1 cellular context compared by ENCODE assay signal in the genomic region with DNA sequence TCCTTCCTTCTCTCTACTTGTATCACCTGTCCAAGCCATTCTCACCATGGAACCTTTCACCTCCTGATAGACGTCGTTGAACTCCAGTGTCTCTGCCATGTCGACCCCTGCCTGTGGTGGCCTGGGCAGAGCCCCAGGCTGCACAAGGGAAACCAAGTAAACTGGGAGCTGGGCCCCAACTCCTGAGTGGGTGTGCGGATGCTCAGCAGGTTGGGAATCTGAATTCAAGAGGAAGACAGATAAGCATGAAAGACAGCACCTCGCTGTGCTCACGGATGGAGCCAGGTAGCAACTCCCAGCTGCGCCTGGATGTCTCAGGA.
TF ChIP-seq lines count a peak whose summit lies in the region.

No MANE protein-coding gene starts in this region.

TF ChIP-seq in HepG2, 621 proteins besides CTCF, POLR2A, EP300 and RAD21:
- TF ChIP-seq HES4 (CRISPR knock-in tag; IDR thresholded peaks at IDR 0.05; ENCODE audit: borderline replicate concordance) (no peak), KDM5B (CRISPR knock-in tag; IDR thresholded peaks at IDR 0.05; ENCODE audit: borderline replicate concordance) (0 out of 2 replicates have a peak, but pooled peaks have one; percentile 2), ZNF382 (CRISPR knock-in tag; IDR thresholded peaks at IDR 0.05; ENCODE audit: borderline replicate concordance) (no peak), SMAD3 (CRISPR knock-in tag; IDR thresholded peaks at IDR 0.05) (0 out of 2 replicates have a peak, but pooled peaks have one; percentile 11), BORCS8-MEF2B (CRISPR knock-in tag; IDR thresholded peaks at IDR 0.05) (0 out of 2 replicates have a peak, but pooled peaks have one; percentile 11), RXRA (CRISPR knock-in tag; IDR thresholded peaks at IDR 0.05) (0 out of 2 replicates have a peak, but pooled peaks have one; percentile 59), ZNF792 (CRISPR knock-in tag; IDR thresholded peaks at IDR 0.05) (0 out of 2 replicates have a peak, but pooled peaks have one; percentile 6)
- TF ChIP-seq, protein P1, sequence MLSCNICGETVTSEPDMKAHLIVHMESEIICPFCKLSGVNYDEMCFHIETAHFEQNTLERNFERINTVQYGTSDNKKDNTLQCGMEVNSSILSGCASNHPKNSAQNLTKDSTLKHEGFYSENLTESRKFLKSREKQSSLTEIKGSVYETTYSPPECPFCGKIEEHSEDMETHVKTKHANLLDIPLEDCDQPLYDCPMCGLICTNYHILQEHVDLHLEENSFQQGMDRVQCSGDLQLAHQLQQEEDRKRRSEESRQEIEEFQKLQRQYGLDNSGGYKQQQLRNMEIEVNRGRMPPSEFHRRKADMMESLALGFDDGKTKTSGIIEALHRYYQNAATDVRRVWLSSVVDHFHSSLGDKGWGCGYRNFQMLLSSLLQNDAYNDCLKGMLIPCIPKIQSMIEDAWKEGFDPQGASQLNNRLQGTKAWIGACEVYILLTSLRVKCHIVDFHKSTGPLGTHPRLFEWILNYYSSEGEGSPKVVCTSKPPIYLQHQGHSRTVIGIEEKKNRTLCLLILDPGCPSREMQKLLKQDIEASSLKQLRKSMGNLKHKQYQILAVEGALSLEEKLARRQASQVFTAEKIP (CRISPR knock-in tag; IDR thresholded peaks at IDR 0.05; ENCODE audit: borderline replicate concordance) = no peak
- TF ChIP-seq, protein P2, sequence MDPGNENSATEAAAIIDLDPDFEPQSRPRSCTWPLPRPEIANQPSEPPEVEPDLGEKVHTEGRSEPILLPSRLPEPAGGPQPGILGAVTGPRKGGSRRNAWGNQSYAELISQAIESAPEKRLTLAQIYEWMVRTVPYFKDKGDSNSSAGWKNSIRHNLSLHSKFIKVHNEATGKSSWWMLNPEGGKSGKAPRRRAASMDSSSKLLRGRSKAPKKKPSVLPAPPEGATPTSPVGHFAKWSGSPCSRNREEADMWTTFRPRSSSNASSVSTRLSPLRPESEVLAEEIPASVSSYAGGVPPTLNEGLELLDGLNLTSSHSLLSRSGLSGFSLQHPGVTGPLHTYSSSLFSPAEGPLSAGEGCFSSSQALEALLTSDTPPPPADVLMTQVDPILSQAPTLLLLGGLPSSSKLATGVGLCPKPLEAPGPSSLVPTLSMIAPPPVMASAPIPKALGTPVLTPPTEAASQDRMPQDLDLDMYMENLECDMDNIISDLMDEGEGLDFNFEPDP (CRISPR knock-in tag; conservative IDR thresholded peaks at IDR 0.05) = 0 out of 2 replicates have a peak, but pooled peaks have one; percentile 25
- TF ChIP-seq, protein P3, sequence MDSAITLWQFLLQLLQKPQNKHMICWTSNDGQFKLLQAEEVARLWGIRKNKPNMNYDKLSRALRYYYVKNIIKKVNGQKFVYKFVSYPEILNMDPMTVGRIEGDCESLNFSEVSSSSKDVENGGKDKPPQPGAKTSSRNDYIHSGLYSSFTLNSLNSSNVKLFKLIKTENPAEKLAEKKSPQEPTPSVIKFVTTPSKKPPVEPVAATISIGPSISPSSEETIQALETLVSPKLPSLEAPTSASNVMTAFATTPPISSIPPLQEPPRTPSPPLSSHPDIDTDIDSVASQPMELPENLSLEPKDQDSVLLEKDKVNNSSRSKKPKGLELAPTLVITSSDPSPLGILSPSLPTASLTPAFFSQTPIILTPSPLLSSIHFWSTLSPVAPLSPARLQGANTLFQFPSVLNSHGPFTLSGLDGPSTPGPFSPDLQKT (CRISPR knock-in tag; IDR thresholded peaks at IDR 0.05; ENCODE audit: borderline replicate concordance) = no peak
